Comparison of ENCODE assay signal across 1 cellular context in the genomic region with DNA sequence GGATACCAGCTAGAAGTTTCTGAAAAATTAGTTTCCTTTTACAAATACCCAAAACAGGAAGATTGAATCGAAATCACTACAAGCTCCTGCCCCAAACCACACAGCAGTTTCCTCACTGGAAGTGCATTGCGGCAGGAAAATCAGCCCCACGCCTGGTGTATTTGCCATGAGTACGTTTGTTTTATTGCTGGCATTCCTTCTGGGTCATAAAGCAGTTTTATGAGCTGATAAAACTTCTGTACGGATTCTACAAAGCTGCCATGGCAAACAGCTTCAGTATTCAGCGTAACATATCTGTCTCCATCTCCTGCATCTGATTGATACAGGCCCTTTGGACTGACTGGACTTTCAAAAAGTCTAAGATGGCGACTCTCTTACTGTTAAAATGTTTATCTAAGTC.
TF ChIP-seq lines count a peak whose summit lies in the region.

No MANE protein-coding gene starts in this region.

TF ChIP-seq in HEK293, 187 proteins besides CTCF, POLR2A, EP300 and RAD21 (continued from another document):
- TF ChIP-seq, protein P1, sequence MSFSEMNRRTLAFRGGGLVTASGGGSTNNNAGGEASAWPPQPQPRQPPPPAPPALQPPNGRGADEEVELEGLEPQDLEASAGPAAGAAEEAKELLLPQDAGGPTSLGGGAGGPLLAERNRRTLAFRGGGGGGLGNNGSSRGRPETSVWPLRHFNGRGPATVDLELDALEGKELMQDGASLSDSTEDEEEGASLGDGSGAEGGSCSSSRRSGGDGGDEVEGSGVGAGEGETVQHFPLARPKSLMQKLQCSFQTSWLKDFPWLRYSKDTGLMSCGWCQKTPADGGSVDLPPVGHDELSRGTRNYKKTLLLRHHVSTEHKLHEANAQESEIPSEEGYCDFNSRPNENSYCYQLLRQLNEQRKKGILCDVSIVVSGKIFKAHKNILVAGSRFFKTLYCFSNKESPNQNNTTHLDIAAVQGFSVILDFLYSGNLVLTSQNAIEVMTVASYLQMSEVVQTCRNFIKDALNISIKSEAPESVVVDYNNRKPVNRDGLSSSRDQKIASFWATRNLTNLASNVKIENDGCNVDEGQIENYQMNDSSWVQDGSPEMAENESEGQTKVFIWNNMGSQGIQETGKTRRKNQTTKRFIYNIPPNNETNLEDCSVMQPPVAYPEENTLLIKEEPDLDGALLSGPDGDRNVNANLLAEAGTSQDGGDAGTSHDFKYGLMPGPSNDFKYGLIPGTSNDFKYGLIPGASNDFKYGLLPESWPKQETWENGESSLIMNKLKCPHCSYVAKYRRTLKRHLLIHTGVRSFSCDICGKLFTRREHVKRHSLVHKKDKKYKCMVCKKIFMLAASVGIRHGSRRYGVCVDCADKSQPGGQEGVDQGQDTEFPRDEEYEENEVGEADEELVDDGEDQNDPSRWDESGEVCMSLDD (tag by site-specific recombination; IDR thresholded peaks at IDR 0.05): no peak
- TF ChIP-seq ZBTB8A (tag by site-specific recombination; IDR thresholded peaks at IDR 0.05) (peak; percentile 54), IKZF3 (tag by site-specific recombination; IDR thresholded peaks at IDR 0.05) (peak; percentile 92), ZNF530 (tag by site-specific recombination; IDR thresholded peaks at IDR 0.05; ENCODE audit: low read depth) (no peak), YY1 (tag by site-specific recombination; IDR thresholded peaks at IDR 0.05) (peak; percentile 50; the same call in 1 of the 2 replicates), ZNF610 (tag by site-specific recombination; IDR thresholded peaks at IDR 0.05; ENCODE audit: borderline replicate concordance) (0 out of 2 replicates have a peak, but pooled peaks have one; percentile 56), ZNF561 (tag by site-specific recombination; IDR thresholded peaks at IDR 0.05; ENCODE audit: borderline replicate concordance) (peak; percentile 85; the same call in 1 of the 2 replicates), ZNF660 (tag by site-specific recombination; IDR thresholded peaks at IDR 0.05) (peak; percentile 41; the same call in 1 of the 2 replicates), FEZF1 (tag by site-specific recombination; IDR thresholded peaks at IDR 0.05) (peak; percentile 83), WT1 (tag by site-specific recombination; IDR thresholded peaks at IDR 0.05) (no peak; the same call in 1 of the 2 replicates), ZNF335 (tag by site-specific recombination; conservative IDR thresholded peaks at IDR 0.05) (peak; percentile 74), BCL11A (tag by site-specific recombination; IDR thresholded peaks at IDR 0.05; ENCODE audit: low read depth) (peak; percentile 60; the same call in 1 of the 2 replicates), ZNF629 (tag by site-specific recombination; IDR thresholded peaks at IDR 0.05) (peak; percentile 62), GLI2 (tag by site-specific recombination; IDR thresholded peaks at IDR 0.05; ENCODE audit: borderline replicate concordance, low read depth) (0 out of 2 replicates have a peak, but pooled peaks have one; percentile 25), ZNF76 (tag by site-specific recombination; IDR thresholded peaks at IDR 0.05; ENCODE audit: borderline replicate concordance, low read depth) (peak; percentile 34; the same call in 1 of the 2 replicates), ZNF341 (tag by site-specific recombination; IDR thresholded peaks at IDR 0.05; ENCODE audit: low read depth) (0 out of 2 replicates have a peak, but pooled peaks have one; percentile 23), ZNF768 (tag by site-specific recombination; IDR thresholded peaks at IDR 0.05) (peak; percentile 64; the same call in 1 of the 2 replicates)
- TF ChIP-seq, protein P2, sequence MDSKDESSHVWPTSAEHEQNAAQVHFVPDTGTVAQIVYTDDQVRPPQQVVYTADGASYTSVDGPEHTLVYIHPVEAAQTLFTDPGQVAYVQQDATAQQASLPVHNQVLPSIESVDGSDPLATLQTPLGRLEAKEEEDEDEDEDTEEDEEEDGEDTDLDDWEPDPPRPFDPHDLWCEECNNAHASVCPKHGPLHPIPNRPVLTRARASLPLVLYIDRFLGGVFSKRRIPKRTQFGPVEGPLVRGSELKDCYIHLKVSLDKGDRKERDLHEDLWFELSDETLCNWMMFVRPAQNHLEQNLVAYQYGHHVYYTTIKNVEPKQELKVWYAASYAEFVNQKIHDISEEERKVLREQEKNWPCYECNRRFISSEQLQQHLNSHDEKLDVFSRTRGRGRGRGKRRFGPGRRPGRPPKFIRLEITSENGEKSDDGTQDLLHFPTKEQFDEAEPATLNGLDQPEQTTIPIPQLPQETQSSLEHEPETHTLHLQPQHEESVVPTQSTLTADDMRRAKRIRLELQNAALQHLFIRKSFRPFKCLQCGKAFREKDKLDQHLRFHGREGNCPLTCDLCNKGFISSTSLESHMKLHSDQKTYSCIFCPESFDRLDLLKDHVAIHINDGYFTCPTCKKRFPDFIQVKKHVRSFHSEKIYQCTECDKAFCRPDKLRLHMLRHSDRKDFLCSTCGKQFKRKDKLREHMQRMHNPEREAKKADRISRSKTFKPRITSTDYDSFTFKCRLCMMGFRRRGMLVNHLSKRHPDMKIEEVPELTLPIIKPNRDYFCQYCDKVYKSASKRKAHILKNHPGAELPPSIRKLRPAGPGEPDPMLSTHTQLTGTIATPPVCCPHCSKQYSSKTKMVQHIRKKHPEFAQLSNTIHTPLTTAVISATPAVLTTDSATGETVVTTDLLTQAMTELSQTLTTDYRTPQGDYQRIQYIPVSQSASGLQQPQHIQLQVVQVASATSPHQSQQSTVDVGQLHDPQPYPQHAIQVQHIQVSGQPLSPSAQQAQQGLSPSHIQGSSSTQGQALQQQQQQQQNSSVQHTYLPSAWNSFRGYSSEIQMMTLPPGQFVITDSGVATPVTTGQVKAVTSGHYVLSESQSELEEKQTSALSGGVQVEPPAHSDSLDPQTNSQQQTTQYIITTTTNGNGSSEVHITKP (tag by site-specific recombination; IDR thresholded peaks at IDR 0.05): peak; percentile 27; the same call in 1 of the 2 replicates
- TF ChIP-seq, protein P3, sequence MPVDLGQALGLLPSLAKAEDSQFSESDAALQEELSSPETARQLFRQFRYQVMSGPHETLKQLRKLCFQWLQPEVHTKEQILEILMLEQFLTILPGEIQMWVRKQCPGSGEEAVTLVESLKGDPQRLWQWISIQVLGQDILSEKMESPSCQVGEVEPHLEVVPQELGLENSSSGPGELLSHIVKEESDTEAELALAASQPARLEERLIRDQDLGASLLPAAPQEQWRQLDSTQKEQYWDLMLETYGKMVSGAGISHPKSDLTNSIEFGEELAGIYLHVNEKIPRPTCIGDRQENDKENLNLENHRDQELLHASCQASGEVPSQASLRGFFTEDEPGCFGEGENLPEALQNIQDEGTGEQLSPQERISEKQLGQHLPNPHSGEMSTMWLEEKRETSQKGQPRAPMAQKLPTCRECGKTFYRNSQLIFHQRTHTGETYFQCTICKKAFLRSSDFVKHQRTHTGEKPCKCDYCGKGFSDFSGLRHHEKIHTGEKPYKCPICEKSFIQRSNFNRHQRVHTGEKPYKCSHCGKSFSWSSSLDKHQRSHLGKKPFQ (tag by site-specific recombination; IDR thresholded peaks at IDR 0.05): peak; percentile 72
- TF ChIP-seq, protein P4, sequence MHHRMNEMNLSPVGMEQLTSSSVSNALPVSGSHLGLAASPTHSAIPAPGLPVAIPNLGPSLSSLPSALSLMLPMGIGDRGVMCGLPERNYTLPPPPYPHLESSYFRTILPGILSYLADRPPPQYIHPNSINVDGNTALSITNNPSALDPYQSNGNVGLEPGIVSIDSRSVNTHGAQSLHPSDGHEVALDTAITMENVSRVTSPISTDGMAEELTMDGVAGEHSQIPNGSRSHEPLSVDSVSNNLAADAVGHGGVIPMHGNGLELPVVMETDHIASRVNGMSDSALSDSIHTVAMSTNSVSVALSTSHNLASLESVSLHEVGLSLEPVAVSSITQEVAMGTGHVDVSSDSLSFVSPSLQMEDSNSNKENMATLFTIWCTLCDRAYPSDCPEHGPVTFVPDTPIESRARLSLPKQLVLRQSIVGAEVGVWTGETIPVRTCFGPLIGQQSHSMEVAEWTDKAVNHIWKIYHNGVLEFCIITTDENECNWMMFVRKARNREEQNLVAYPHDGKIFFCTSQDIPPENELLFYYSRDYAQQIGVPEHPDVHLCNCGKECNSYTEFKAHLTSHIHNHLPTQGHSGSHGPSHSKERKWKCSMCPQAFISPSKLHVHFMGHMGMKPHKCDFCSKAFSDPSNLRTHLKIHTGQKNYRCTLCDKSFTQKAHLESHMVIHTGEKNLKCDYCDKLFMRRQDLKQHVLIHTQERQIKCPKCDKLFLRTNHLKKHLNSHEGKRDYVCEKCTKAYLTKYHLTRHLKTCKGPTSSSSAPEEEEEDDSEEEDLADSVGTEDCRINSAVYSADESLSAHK (tag by site-specific recombination; IDR thresholded peaks at IDR 0.05): peak; percentile 89
